In the genomic region with DNA sequence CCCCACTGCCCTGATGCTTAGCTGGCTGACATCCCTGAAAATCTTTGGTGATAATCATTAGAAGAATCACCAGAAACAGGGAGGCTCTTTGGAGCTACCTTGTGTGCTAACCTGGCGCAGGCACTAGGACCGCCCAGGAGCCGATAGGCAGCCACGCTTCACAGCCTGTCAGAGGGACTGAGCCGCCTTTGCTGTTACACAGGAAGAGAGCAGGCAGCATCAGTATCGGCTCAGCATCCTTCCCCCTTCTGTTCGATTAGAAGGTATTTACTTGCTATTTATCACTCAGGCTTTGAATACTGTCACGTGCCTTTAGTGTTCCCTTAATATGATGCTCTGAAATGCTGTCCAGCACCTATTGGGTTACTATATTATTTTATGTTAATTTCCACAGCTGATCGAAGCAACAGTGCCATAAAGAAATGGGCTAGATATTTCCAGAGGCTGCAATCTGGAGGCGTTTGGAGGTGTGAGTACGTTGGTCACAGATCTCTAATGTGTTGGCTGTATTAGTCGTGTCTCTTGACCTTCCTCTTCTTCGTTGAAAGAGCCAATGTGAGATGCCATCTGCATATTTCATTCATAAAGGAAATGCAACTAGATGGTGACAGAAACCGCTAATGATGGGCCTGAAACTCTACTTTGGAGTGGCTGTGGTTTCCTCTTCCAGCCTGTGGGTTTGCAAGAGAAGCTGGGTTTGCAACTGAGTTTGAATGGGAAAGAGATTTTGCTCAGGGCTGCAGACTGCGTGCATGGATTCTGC, we compare ENCODE assay signal across 9 cellular contexts.
DNase-seq lines count a peak whose midpoint lies in the region; ATAC-seq, FAIRE-seq and TF ChIP-seq lines count a peak whose summit lies in the region.
"Had no signal": no experiment of that assay in that cellular context is flagged by ENCODE, and none has a peak within 500 bp of the region (broad histone marks: within the 10 kb centered on the region; RNA-seq: fewer than 3 reads in every experiment).

No MANE protein-coding gene starts in this region.

- H3K27ac ChIP-seq in CD4-positive, alpha-beta memory T cell (ENCODE audit: low read depth, low read length), result peak overlapping the region; percentile 27
- H3K27ac ChIP-seq in right atrium auricular region, result no peak overlapping the region

- H3K4me1 ChIP-seq in CD4-positive, alpha-beta memory T cell (ENCODE audit: insufficient read depth, low read length), result peaks cover 42% of the 10 kb centered on the region
- no peaks in the 10 kb centered on the region for H3K4me1 ChIP-seq in right atrium auricular region

- ATAC-seq in GM19397 (IDR thresholded peaks at IDR 0.05; ENCODE audit: unreplicated experiment), result peak; percentile 76
- peak; percentile 77 for ATAC-seq in HG03439 (IDR thresholded peaks at IDR 0.05; ENCODE audit: unreplicated experiment)
- peak; percentile 89 for ATAC-seq in effector memory CD8-positive, alpha-beta T cell (replicated peaks)
- ATAC-seq: HCT116 had no signal

- peak overlapping the region in 6 of 7 donors; percentile 26 to 61 (median 39) for H3K27ac Mint-ChIP-seq in CD4-positive, alpha-beta memory T cell
- peak overlapping the region; percentile 78 to 79 for H3K27ac Mint-ChIP-seq in effector memory CD8-positive, alpha-beta T cell

- H3K4me3 ChIP-seq in CD4-positive, alpha-beta memory T cell (ENCODE audit: low read length in 2 of 2), result peak overlapping the region; percentile 37 to 42
- no peak overlapping the region for H3K4me3 ChIP-seq in right atrium auricular region

- H3K36me3 ChIP-seq in CD4-positive, alpha-beta memory T cell (ENCODE audit: insufficient read depth, low read length), result no peaks in the 10 kb centered on the region
- H3K36me3 ChIP-seq in right atrium auricular region, result no peaks in the 10 kb centered on the region

- peak overlapping the region; percentile 64 to 84 (median 78) for H3K4me3 Mint-ChIP-seq in CD4-positive, alpha-beta memory T cell
- H3K4me3 Mint-ChIP-seq in effector memory CD8-positive, alpha-beta T cell, result peak overlapping the region; percentile 72 to 81

- DNase-seq in CD4-positive, alpha-beta memory T cell, result peak; percentile 38 to 57 (median 47)
- DNase-seq in UCSD-AML1 (lab: John Stamatoyannopoulos, UW; ENCODE audit: unreplicated experiment) (peak; percentile 58), retina (peak; percentile 64), RCC 7860 (ENCODE audit: low spot score) (no peak), right atrium auricular region (ENCODE audit: low spot score) (no peak)
- peak; percentile 18 to 36 (median 20) for DNase-seq in effector memory CD8-positive, alpha-beta T cell

- no peaks in the 10 kb centered on the region for H3K9me3 Mint-ChIP-seq in CD4-positive, alpha-beta memory T cell
- no peaks in the 10 kb centered on the region for H3K9me3 Mint-ChIP-seq in effector memory CD8-positive, alpha-beta T cell

- POLR2A ChIA-PET in CD4-positive, alpha-beta memory T cell (lab: Charles Lee; ENCODE audit: partially characterized antibody), result interaction anchor here (0.8 kb wide), 1 partner anchor 111 kb away, joined by 3 read pairs; a partner anchor contains a TSS

- H3K27me3 Mint-ChIP-seq in CD4-positive, alpha-beta memory T cell, result no peaks in the 10 kb centered on the region
- H3K27me3 Mint-ChIP-seq in effector memory CD8-positive, alpha-beta T cell, result no peaks in the 10 kb centered on the region

- no peak for TF ChIP-seq CTCF in right atrium auricular region (IDR thresholded peaks at IDR 0.05)

- CTCF ChIA-PET in CD4-positive, alpha-beta memory T cell (lab: Charles Lee; ENCODE audit: partially characterized antibody), result interaction anchor here (1.0 to 1.4 kb wide), 4 partner anchors 20 to 266 kb away, joined by 3 to 5 read pairs (median 3); no protein-coding TSS in a partner anchor

- H3K36me3 Mint-ChIP-seq in CD4-positive, alpha-beta memory T cell, result no peaks in the 10 kb centered on the region
- H3K36me3 Mint-ChIP-seq in effector memory CD8-positive, alpha-beta T cell (ENCODE audit: insufficient read depth), result no peaks in the 10 kb centered on the region

- intact Hi-C loops in CD4-positive, alpha-beta memory T cell (cut with micrococcal nuclease), result loop anchor here (5.0 kb wide), 1 partner anchor 109 kb away; a partner anchor contains a TSS

- FAIRE-seq in RCC 7860 (lab: Jason Lieb, UNC), result no peak

- no peaks in the 10 kb centered on the region for H3K9me3 ChIP-seq in CD4-positive, alpha-beta memory T cell (ENCODE audit: control insufficient read depth in 1 of 2, low read length in 2 of 2)
- H3K9me3 ChIP-seq in right atrium auricular region, result no peaks in the 10 kb centered on the region

- H3K4me1 Mint-ChIP-seq in CD4-positive, alpha-beta memory T cell, result peaks cover 25 to 52% (median 43%) of the 10 kb centered on the region in 4 donors
- H3K4me1 Mint-ChIP-seq in effector memory CD8-positive, alpha-beta T cell (ENCODE audit: low read depth in 2 of 2), result peaks cover 22 to 27% of the 10 kb centered on the region in 2 donors

- no peaks in the 10 kb centered on the region for H3K27me3 ChIP-seq in CD4-positive, alpha-beta memory T cell (ENCODE audit: insufficient read depth, low read length)
- no peaks in the 10 kb centered on the region for H3K27me3 ChIP-seq in right atrium auricular region

Comparison
In these comparisons a context has a peak if more than half of its experiments do, and no peak if none do; other contexts are left out.
1. DNase-seq: peak in CD4-positive, alpha-beta memory T cell (5 of 5), UCSD-AML1 (single experiment), effector memory CD8-positive, alpha-beta T cell (3 of 3) and retina (single experiment); none in RCC 7860 (single experiment) and right atrium auricular region (single experiment).
2. H3K4me3 ChIP-seq: peak in CD4-positive, alpha-beta memory T cell (2 of 2); none in right atrium auricular region (0 of 2).
3. Peak in every context shown above with its lines, with median percentiles within 50 percentile points of each other: ATAC-seq.